ENCODE assay signal across 1 cellular context in genomic region chr22:27867114-27867957, GRCh38.
TF ChIP-seq lines count a peak whose summit lies in the region.

No MANE protein-coding gene starts in this region.

TF ChIP-seq in SK-N-SH, 30 proteins besides CTCF, POLR2A, EP300 and RAD21 (continued from another document):
- TF ChIP-seq REST (IDR thresholded peaks at IDR 0.05; ENCODE audit: low read depth, low read length) (no peak), NRF1 (IDR thresholded peaks at IDR 0.05; ENCODE audit: low read depth, low read length) (no peak), TCF12 (IDR thresholded peaks at IDR 0.05) (no peak), GABPA (IDR thresholded peaks at IDR 0.05; ENCODE audit: low read depth) (no peak), SIN3A (IDR thresholded peaks at IDR 0.05; ENCODE audit: borderline replicate concordance, low read depth, low read length) (no peak), TAF1 (IDR thresholded peaks at IDR 0.05; ENCODE audit: borderline replicate concordance, low read depth, low read length) (no peak), SMC3 (IDR thresholded peaks at IDR 0.05; ENCODE audit: low read depth, low read length) (no peak), USF1 (IDR thresholded peaks at IDR 0.05; ENCODE audit: borderline replicate concordance, low read depth) (no peak), RFX5 (IDR thresholded peaks at IDR 0.05; ENCODE audit: low read length) (no peak), RXRA (IDR thresholded peaks at IDR 0.05; ENCODE audit: borderline replicate concordance, low read depth) (no peak), USF2 (IDR thresholded peaks at IDR 0.05; ENCODE audit: borderline replicate concordance, low read depth, low read length) (no peak), FOXJ3 (CRISPR knock-in tag; IDR thresholded peaks at IDR 0.05) (no peak), IRF3 (IDR thresholded peaks at IDR 0.05; ENCODE audit: low read depth, low read length) (no peak), JUND (IDR thresholded peaks at IDR 0.05) (no peak), YY1 (IDR thresholded peaks at IDR 0.05; ENCODE audit: low read depth) (no peak), TEAD4 (IDR thresholded peaks at IDR 0.05; ENCODE audit: borderline replicate concordance, insufficient read depth) (no peak), PBX3 (IDR thresholded peaks at IDR 0.05) (no peak), MEF2A (IDR thresholded peaks at IDR 0.05; ENCODE audit: borderline replicate concordance, low read depth) (no peak)
